16 cellular contexts compared by ENCODE assay signal in genomic region chr17:20184977-20185619, GRCh38.
DNase-seq lines count a peak whose midpoint lies in the region; ATAC-seq and TF ChIP-seq lines count a peak whose summit lies in the region.
"Had no signal": no experiment of that assay in that cellular context is flagged by ENCODE, and none has a peak within 500 bp of the region (broad histone marks: within the 10 kb centered on the region; RNA-seq: fewer than 3 reads in every experiment).

No MANE protein-coding gene starts in this region.

- no peaks in the 10 kb centered on the region for H3K36me3 ChIP-seq in psoas muscle (ENCODE audit: insufficient read depth in 1 of 2, low read depth in 1 of 2)
- H3K36me3 ChIP-seq: BE2C, gastroesophageal sphincter had no signal

- H3K4me1 ChIP-seq in psoas muscle: no peaks in the 10 kb centered on the region
- H3K4me1 ChIP-seq: BE2C, gastroesophageal sphincter had no signal

- no peaks in the 10 kb centered on the region for H3K27me3 ChIP-seq in psoas muscle (ENCODE audit: insufficient read depth in 3 of 3, low read length in 2 of 3)
- H3K27me3 ChIP-seq: BE2C, gastroesophageal sphincter had no signal

- ATAC-seq in omental fat pad (ENCODE audit: low FRiP score) (peak; percentile 32), psoas muscle (no peak)
- ATAC-seq: gastroesophageal sphincter had no signal

- WGBS in psoas muscle, 3 donors: 83 to 91% (median 90%) methylated on average over 10 of the region's 10 CpGs

- H3K9me3 ChIP-seq in psoas muscle: no peaks in the 10 kb centered on the region
- H3K9me3 ChIP-seq: BE2C, gastroesophageal sphincter had no signal

- TF ChIP-seq CTCF in omental fat pad (IDR thresholded peaks at IDR 0.05) (no peak), psoas muscle (IDR thresholded peaks at IDR 0.05) (no peak)

- peak; percentile 78 for DNase-seq in GF-D8 (lab: John Stamatoyannopoulos, UW)
- DNase-seq in NOMO-1 treated with dmso at 0.1 percent for 144 hours (lab: John Stamatoyannopoulos, UW; ENCODE audit: unreplicated experiment): peak; percentile 74
- DNase-seq in caudate nucleus (lab: John Stamatoyannopoulos, UW): peak in 1 of 61 donors; percentile 17
- DNase-seq in omental fat pad (ENCODE audit: low spot score): no peak
- no peak for DNase-seq in GOT3 (lab: John Stamatoyannopoulos, UW)
- no peak for DNase-seq in NCI-H524 (lab: John Stamatoyannopoulos, UW)
- DNase-seq in EL: no peak
- no peak for DNase-seq in psoas muscle
- DNase-seq: activated CD8-positive, alpha-beta memory T cell treated with anti-CD3 and anti-CD28 coated beads, Interleukin-2, amount 50 U/mL, for 48 hours; activated naive CD4-positive, alpha-beta T cell treated with anti-CD3 and anti-CD28 coated beads, Interleukin-2, amount 50 U/mL, for 16 hours; BE2C; NCI-H146; NCI-H748 treated with DMSO at 0.1 percent for 48 hours; stimulated activated CD8-positive, alpha-beta memory T cell treated with anti-CD3 and anti-CD28 coated beads, Interleukin-4, amount 100 ng/mL, for 48 hours had no signal

- intact Hi-C loops in psoas muscle (cut with DNase I): no loop called here

- H3K4me3 ChIP-seq in psoas muscle: no peak overlapping the region
- H3K4me3 ChIP-seq: gastroesophageal sphincter, SK-N-MC had no signal

- H3K27ac ChIP-seq in caudate nucleus (ENCODE audit: low read depth, low read length) (peak overlapping the region; percentile 71), psoas muscle (no peak overlapping the region)
- H3K27ac ChIP-seq: gastroesophageal sphincter, SK-N-MC had no signal

Comparison
In these comparisons a context has a peak if more than half of its experiments do, and no peak if none do; other contexts are left out.
1. DNase-seq: peak in GF-D8 (single experiment) and NOMO-1 treated with dmso at 0.1 percent for 144 hours (single experiment); none in omental fat pad (single experiment), GOT3 (single experiment), NCI-H524 (0 of 2), EL (single experiment) and psoas muscle (0 of 2).